In genomic region chr5:178532666-178533065, GRCh38 we compare ENCODE assay signal across 15 cellular contexts. TPM values are rescaled to one million over a fixed set of nuclear protein-coding genes. Genes with fewer than 3 reads are reported as not detected.
"Had no signal": no experiment of that assay in that cellular context is flagged by ENCODE, and none has a peak within 500 bp of the region (broad histone marks: within the 10 kb centered on the region; RNA-seq: fewer than 3 reads in every experiment).

No MANE protein-coding gene starts in this region.

- H3K79me2 ChIP-seq: parathyroid adenoma had no signal

- DNase-seq: activated CD4-positive, alpha-beta memory T cell treated with anti-CD3 and anti-CD28 coated beads, Interleukin-2, amount 10 ng/mL, durations not matched to agents 7 days and 5 days; activated CD4-positive, alpha-beta T cell treated with anti-CD3 and anti-CD28 coated beads for 36 hours; activated naive CD8-positive, alpha-beta T cell treated with anti-CD3 and anti-CD28 coated beads, Interleukin-2, amount 10 ng/mL, durations not matched to agents 7 days and 5 days; dorsolateral prefrontal cortex; hypothalamus; lower lobe of right lung; retina; stimulated activated CD4-positive, alpha-beta T cell treated with anti-CD3 and anti-CD28 coated beads, Interleukin-4, amount 100 ng/mL, for 4 hours; stimulated activated naive CD8-positive, alpha-beta T cell treated with anti-CD3 and anti-CD28 coated beads, Interleukin-15, amount 100 ng/mL, for 72 hours had no signal

- H3K4me3 Mint-ChIP-seq: activated CD4-positive, alpha-beta memory T cell treated with anti-CD3 and anti-CD28 coated beads, Interleukin-2, amount 10 ng/mL, durations not matched to agents 7 days and 5 days; activated CD4-positive, alpha-beta T cell treated with anti-CD3 and anti-CD28 coated beads for 36 hours; activated naive CD8-positive, alpha-beta T cell treated with anti-CD3 and anti-CD28 coated beads, Interleukin-2, amount 10 ng/mL, durations not matched to agents 7 days and 5 days; mesothelial cell of epicardium; stimulated activated naive CD8-positive, alpha-beta T cell treated with anti-CD3 and anti-CD28 coated beads, Interleukin-15, amount 100 ng/mL, for 72 hours had no signal

- H3K9me3 ChIP-seq: breast epithelium, lower lobe of right lung, testis had no signal

- H3K27ac Mint-ChIP-seq: activated CD4-positive, alpha-beta memory T cell treated with anti-CD3 and anti-CD28 coated beads, Interleukin-2, amount 10 ng/mL, durations not matched to agents 7 days and 5 days; activated CD4-positive, alpha-beta T cell treated with anti-CD3 and anti-CD28 coated beads for 36 hours; activated naive CD8-positive, alpha-beta T cell treated with anti-CD3 and anti-CD28 coated beads, Interleukin-2, amount 10 ng/mL, durations not matched to agents 7 days and 5 days; mesothelial cell of epicardium had no signal

- H3K4me1 Mint-ChIP-seq: activated CD4-positive, alpha-beta memory T cell treated with anti-CD3 and anti-CD28 coated beads, Interleukin-2, amount 10 ng/mL, durations not matched to agents 7 days and 5 days; activated CD4-positive, alpha-beta T cell treated with anti-CD3 and anti-CD28 coated beads for 36 hours; activated naive CD8-positive, alpha-beta T cell treated with anti-CD3 and anti-CD28 coated beads, Interleukin-2, amount 10 ng/mL, durations not matched to agents 7 days and 5 days; mesothelial cell of epicardium; stimulated activated naive CD8-positive, alpha-beta T cell treated with anti-CD3 and anti-CD28 coated beads, Interleukin-15, amount 100 ng/mL, for 72 hours had no signal

- H2AFZ ChIP-seq: parathyroid adenoma had no signal

- H3K27me3 Mint-ChIP-seq: activated CD4-positive, alpha-beta memory T cell treated with anti-CD3 and anti-CD28 coated beads, Interleukin-2, amount 10 ng/mL, durations not matched to agents 7 days and 5 days; activated CD4-positive, alpha-beta T cell treated with anti-CD3 and anti-CD28 coated beads for 36 hours; activated naive CD8-positive, alpha-beta T cell treated with anti-CD3 and anti-CD28 coated beads, Interleukin-2, amount 10 ng/mL, durations not matched to agents 7 days and 5 days; stimulated activated naive CD8-positive, alpha-beta T cell treated with anti-CD3 and anti-CD28 coated beads, Interleukin-15, amount 100 ng/mL, for 72 hours had no signal

- ATAC-seq: activated CD4-positive, alpha-beta T cell treated with anti-CD3 and anti-CD28 coated beads for 36 hours; esophagus mucosa; lower lobe of right lung; stimulated activated naive CD8-positive, alpha-beta T cell treated with anti-CD3 and anti-CD28 coated beads, Interleukin-15, amount 100 ng/mL, for 72 hours had no signal

- H3K27me3 ChIP-seq: breast epithelium, dorsolateral prefrontal cortex, testis had no signal

- H3K36me3 ChIP-seq: breast epithelium, lower lobe of right lung had no signal

- H3K27ac ChIP-seq: breast epithelium, dorsolateral prefrontal cortex, lower lobe of right lung, parathyroid adenoma, testis had no signal

- H3K9me3 Mint-ChIP-seq: activated CD4-positive, alpha-beta memory T cell treated with anti-CD3 and anti-CD28 coated beads, Interleukin-2, amount 10 ng/mL, durations not matched to agents 7 days and 5 days; activated naive CD8-positive, alpha-beta T cell treated with anti-CD3 and anti-CD28 coated beads, Interleukin-2, amount 10 ng/mL, durations not matched to agents 7 days and 5 days; mesothelial cell of epicardium; stimulated activated naive CD8-positive, alpha-beta T cell treated with anti-CD3 and anti-CD28 coated beads, Interleukin-15, amount 100 ng/mL, for 72 hours had no signal

- H3K4me3 ChIP-seq: breast epithelium, dorsolateral prefrontal cortex, lower lobe of right lung, testis had no signal

- H3K9ac ChIP-seq: parathyroid adenoma had no signal

- H3K4me1 ChIP-seq: breast epithelium, lower lobe of right lung had no signal

- H3K36me3 Mint-ChIP-seq: activated naive CD8-positive, alpha-beta T cell treated with anti-CD3 and anti-CD28 coated beads, Interleukin-2, amount 10 ng/mL, durations not matched to agents 7 days and 5 days; mesothelial cell of epicardium had no signal

RNA-seq across cellular contexts. Expression of gene COL23A1, which starts 57.5 kb away (rescaled TPM):
- total RNA-seq: activated CD4-positive, alpha-beta T cell treated with anti-CD3 and anti-CD28 coated beads for 36 hours; glomerular endothelial cell had no signal
